In the genomic region with DNA sequence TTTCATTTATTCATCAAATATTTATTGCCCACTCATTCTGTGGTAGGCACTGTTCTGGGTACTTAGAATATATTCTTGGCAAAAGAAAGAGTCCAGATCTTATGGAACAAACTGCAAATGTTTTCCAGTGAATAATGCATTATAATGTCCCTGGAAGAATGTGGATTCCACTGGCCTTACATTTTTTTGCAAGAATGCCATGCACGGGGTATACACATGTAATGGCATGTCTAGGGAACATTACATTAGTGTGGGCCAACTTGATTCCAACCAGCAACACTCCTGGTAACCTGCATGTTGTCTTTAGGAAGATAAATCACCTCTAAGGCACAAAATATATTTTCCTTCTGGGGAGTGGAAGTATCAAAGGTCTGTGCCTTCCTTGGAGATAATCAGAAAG, we compare ENCODE assay signal across 17 cellular contexts. TPM values are rescaled to one million over a fixed set of nuclear protein-coding genes. Genes with fewer than 3 reads are reported as not detected.
DNase-seq lines count a peak whose midpoint lies in the region; ATAC-seq, FAIRE-seq and TF ChIP-seq lines count a peak whose summit lies in the region.
"Had no signal": no experiment of that assay in that cellular context is flagged by ENCODE, and none has a peak within 500 bp of the region (broad histone marks: within the 10 kb centered on the region; RNA-seq: fewer than 3 reads in every experiment).

No MANE protein-coding gene starts in this region.

- BruUV-seq in MCF 10A (replicated peaks; lab: Mats Ljungman, UMichigan), result no TSS peak

- no peaks in the 10 kb centered on the region for H3K27me3 Mint-ChIP-seq in MCF 10A (ENCODE audit: insufficient read depth, unreplicated experiment)
- H3K27me3 Mint-ChIP-seq: CD4-positive, CD25-positive, alpha-beta regulatory T cell had no signal

- H3K27ac Mint-ChIP-seq in MCF 10A (ENCODE audit: low read depth, unreplicated experiment), result peak overlapping the region; percentile 75
- H3K27ac Mint-ChIP-seq: CD4-positive, CD25-positive, alpha-beta regulatory T cell had no signal

- DNase-seq in MCF 10A (ENCODE audit: unreplicated experiment) (no peak), breast epithelium (ENCODE audit: low spot score in 2 of 2) (no peak), RWPE2 (ENCODE audit: low spot score) (no peak), epithelial cell of prostate (ENCODE audit: low read depth, low spot score) (no peak), urothelium cell line (ENCODE audit: low spot score) (no peak), left lobe of liver (ENCODE audit: low spot score) (no peak)
- DNase-seq in effector memory CD4-positive, alpha-beta T cell, result no peak
- DNase-seq: 8988T; CD4-positive, CD25-positive, alpha-beta regulatory T cell; DMS79 treated with DMSO at 0.1 percent for 48 hours; GF-D8; GOT3 had no signal

- no peak overlapping the region for H3K4me3 Mint-ChIP-seq in MCF 10A (ENCODE audit: unreplicated experiment)
- H3K4me3 Mint-ChIP-seq: CD4-positive, CD25-positive, alpha-beta regulatory T cell had no signal

- TF ChIP-seq POLR2A in breast epithelium (IDR thresholded peaks at IDR 0.05), result no peak

- CTCF ChIA-PET in MCF 10A (lab: Yijun Ruan, JAX), result interaction anchor here (0.6 kb wide), 1 partner anchor 610 kb away, joined by 3 read pairs; no protein-coding TSS in a partner anchor

- no peaks in the 10 kb centered on the region for H3K4me1 ChIP-seq in breast epithelium
- H3K4me1 ChIP-seq in RWPE2 (ENCODE audit: insufficient read depth, poor library complexity, severe bottlenecking), result peaks cover 7% of the 10 kb centered on the region
- H3K4me1 ChIP-seq in effector memory CD4-positive, alpha-beta T cell (ENCODE audit: control insufficient read depth, insufficient read depth, low read length, poor library complexity, severe bottlenecking), result no peaks in the 10 kb centered on the region
- H3K4me1 ChIP-seq: BLaER1 treated with 17β-estradiol and CSF1 and Interleukin-3, amounts not matched to agents 10 nM and 100 nM; HAP-1 had no signal

- H3K27ac ChIP-seq in breast epithelium (no peak overlapping the region), RWPE2 (ENCODE audit: poor library complexity, severe bottlenecking) (peak overlapping the region; percentile 19), epithelial cell of prostate (peak overlapping the region; percentile 18)
- H3K27ac ChIP-seq in effector memory CD4-positive, alpha-beta T cell (ENCODE audit: insufficient read depth, low read length, poor library complexity, severe bottlenecking), result no peak overlapping the region
- H3K27ac ChIP-seq: BLaER1 treated with 17β-estradiol and CSF1 and Interleukin-3, amounts not matched to agents 10 nM and 100 nM had no signal

- no peaks in the 10 kb centered on the region for H3K9me3 Mint-ChIP-seq in MCF 10A (ENCODE audit: unreplicated experiment)

- H3K36me3 ChIP-seq in breast epithelium (no peaks in the 10 kb centered on the region), RWPE2 (ENCODE audit: low read depth) (no peaks in the 10 kb centered on the region)
- no peaks in the 10 kb centered on the region for H3K36me3 ChIP-seq in effector memory CD4-positive, alpha-beta T cell (ENCODE audit: control insufficient read depth, insufficient read depth, low read length)
- H3K36me3 ChIP-seq: BLaER1 treated with 17β-estradiol and CSF1 and Interleukin-3, amounts not matched to agents 10 nM and 100 nM; HAP-1 had no signal

- TF ChIP-seq CTCF in MCF 10A (IDR thresholded peaks at IDR 0.05; ENCODE audit: unreplicated experiment) (no peak), breast epithelium (IDR thresholded peaks at IDR 0.05) (no peak), RWPE2 (IDR thresholded peaks at IDR 0.05; ENCODE audit: poor library complexity, severe bottlenecking) (no peak)

- no peaks in the 10 kb centered on the region for H3K36me3 Mint-ChIP-seq in MCF 10A (ENCODE audit: insufficient read depth, unreplicated experiment)
- H3K36me3 Mint-ChIP-seq: CD4-positive, CD25-positive, alpha-beta regulatory T cell had no signal

- POLR2A ChIA-PET in MCF 10A (lab: Yijun Ruan, JAX), result interaction anchor here (1.0 kb wide), 1 partner anchor 333 kb away, joined by 3 read pairs; no protein-coding TSS in a partner anchor

- H3K4me3 ChIP-seq in breast epithelium, result no peak overlapping the region
- no peak overlapping the region for H3K4me3 ChIP-seq in RWPE2 (ENCODE audit: severe bottlenecking)
- H3K4me3 ChIP-seq in effector memory CD4-positive, alpha-beta T cell (ENCODE audit: insufficient read depth, low read depth, low read length, poor library complexity, severe bottlenecking), result no peak overlapping the region
- H3K4me3 ChIP-seq: BLaER1 treated with 17β-estradiol and CSF1 and Interleukin-3, amounts not matched to agents 10 nM and 100 nM; HAP-1 had no signal

- H3K9me3 ChIP-seq in breast epithelium (no peaks in the 10 kb centered on the region), RWPE2 (ENCODE audit: severe bottlenecking) (no peaks in the 10 kb centered on the region)
- no peaks in the 10 kb centered on the region for H3K9me3 ChIP-seq in effector memory CD4-positive, alpha-beta T cell (ENCODE audit: control insufficient read depth, low read length)
- H3K9me3 ChIP-seq: BLaER1 treated with 17β-estradiol and CSF1 and Interleukin-3, amounts not matched to agents 10 nM and 100 nM; HAP-1 had no signal

- peak; percentile 61 for FAIRE-seq in urothelium cell line (lab: Jason Lieb, UNC)
- FAIRE-seq: HepG2, HTR-8/SVneo had no signal

- peaks cover 14% of the 10 kb centered on the region for H3K4me1 Mint-ChIP-seq in MCF 10A (ENCODE audit: insufficient read depth, unreplicated experiment)
- H3K4me1 Mint-ChIP-seq: CD4-positive, CD25-positive, alpha-beta regulatory T cell had no signal

- H3K27me3 ChIP-seq in breast epithelium, result no peaks in the 10 kb centered on the region
- H3K27me3 ChIP-seq in RWPE2 (ENCODE audit: insufficient read depth, poor library complexity, severe bottlenecking), result no peaks in the 10 kb centered on the region
- no peaks in the 10 kb centered on the region for H3K27me3 ChIP-seq in effector memory CD4-positive, alpha-beta T cell (replicated peaks; ENCODE audit: control insufficient read depth, insufficient read depth, low read length, poor library complexity, severe bottlenecking)
- H3K27me3 ChIP-seq: BLaER1 treated with 17β-estradiol and CSF1 and Interleukin-3, amounts not matched to agents 10 nM and 100 nM had no signal

- ATAC-seq in RWPE2 (ENCODE audit: low read depth) (peak; percentile 55; the same call in 1 of the 3 replicates), left lobe of liver (no peak), HG03342 (IDR thresholded peaks at IDR 0.05; ENCODE audit: unreplicated experiment) (no peak)
- ATAC-seq: HepG2 had no signal

- intact Hi-C loops in MCF 10A (cut with micrococcal nuclease) (no loop called here), breast epithelium (cut with DNase I; ENCODE audit: low total_unique reads) (no loop called here)

RNA-seq across cellular contexts. Expression of gene IFI44L, which starts 33.0 kb away (rescaled TPM):
- total RNA-seq in MCF 10A (2022) (8.0 and 11.9 TPM in 2 replicates), breast epithelium (10 to 100 TPM in 1 of 3 donors, 1 to 10 TPM in 2; 4.3 to 13.4 (median 7.8) TPM), left lobe of liver (0.63 TPM)

Comparison
In these comparisons a context has a peak if more than half of its experiments do, and no peak if none do; other contexts are left out.
1. H3K27ac ChIP-seq: peak in RWPE2 (single experiment) and epithelial cell of prostate (single experiment); none in breast epithelium (0 of 2) and effector memory CD4-positive, alpha-beta T cell (single experiment).